ENCODE assay signal across 8 cellular contexts in genomic region chr10:101569838-101570763, GRCh38. TPM values are rescaled to one million over a fixed set of nuclear protein-coding genes. Genes with fewer than 3 reads are reported as not detected.
A peak's percentile ranks its signal among the peaks of the same experiment; 100 is the strongest.
DNase-seq lines count a peak whose midpoint lies in the region; ATAC-seq, FAIRE-seq and TF ChIP-seq lines count a peak whose summit lies in the region.

No MANE protein-coding gene starts in this region.

- H3K9ac ChIP-seq in kidney (ENCODE audit: low read length in 2 of 2) = peak overlapping the region in 1 of 2 donors; percentile 51

- H3K36me3 ChIP-seq in kidney (ENCODE audit: control insufficient read depth in 1 of 2, insufficient read depth in 2 of 2, low read length in 2 of 2) = no peaks in the 10 kb centered on the region

- peak; percentile 93 for TF ChIP-seq CTCF in kidney (IDR thresholded peaks at IDR 0.05; ENCODE audit: borderline replicate concordance, extremely low read depth, insufficient read depth)

- CTCF ChIA-PET in HEK293T (lab: Yijun Ruan, JAX) = interaction anchor here (0.6 to 2.1 kb wide), 32 partner anchors 8 to 413 kb away, joined by 3 to 14 read pairs (median 3); no protein-coding TSS in a partner anchor

- ATAC-seq in HG03378 (IDR thresholded peaks at IDR 0.05; ENCODE audit: unreplicated experiment) = no peak

- H3K4me1 ChIP-seq in kidney (ENCODE audit: control insufficient read depth in 1 of 2, insufficient read depth in 1 of 2, low read depth in 1 of 2, low read length in 2 of 2) = peaks cover 6 to 18% of the 10 kb centered on the region in 2 donors

- intact Hi-C loops in kidney (cut with DNase I) = loop anchor here (10.0 kb wide), 1 partner anchor 355 kb away; no protein-coding TSS in a partner anchor

- H3K27ac ChIP-seq in kidney (ENCODE audit: low read depth in 2 of 2, low read length in 2 of 2) = no peak overlapping the region

- peaks cover 5 to 10% of the 10 kb centered on the region in 2 donors for H3K9me3 ChIP-seq in kidney (ENCODE audit: control insufficient read depth in 1 of 2, low read length in 2 of 2)

- peak overlapping the region; percentile 47 to 64 for H3K4me3 ChIP-seq in kidney (ENCODE audit: low read length in 2 of 2)

- POLR2A ChIA-PET in HEK293T (lab: Yijun Ruan, JAX) = interaction anchor here (1.5 kb wide), 1 partner anchor 356 kb away, joined by 6 read pairs; no protein-coding TSS in a partner anchor

- DNase-seq in GM03348 (ENCODE audit: low spot score) (peak; percentile 97), HEK293T (ENCODE audit: extremely low spot score) (peak; percentile 92), NCI-H1105 treated with DMSO at 0.1 percent for 48 hours (lab: John Stamatoyannopoulos, UW) (peak; percentile 54), kidney (peak; percentile 92)
- peak; percentile 60 to 73 (median 66) for DNase-seq in activated CD4-positive, CD25-positive, alpha-beta regulatory T cell (lab: John Stamatoyannopoulos, UW)
- peak; percentile 72 for DNase-seq in central memory CD4-positive, alpha-beta T cell
- peak; percentile 61 to 74 for DNase-seq in stimulated activated CD4-positive, alpha-beta T cell treated with anti-CD3 and anti-CD28 coated beads, Interleukin-15, amount 100 ng/mL, for 1 hour (ENCODE audit: low read depth in 1 of 2, low spot score in 1 of 2)

- no peak for FAIRE-seq in kidney (lab: Jason Lieb, UNC)

TF ChIP-seq in HEK293T, 16 proteins besides CTCF, POLR2A, EP300 and RAD21:
- TF ChIP-seq HDGF (IDR thresholded peaks at IDR 0.05; ENCODE audit: borderline replicate concordance) (no peak), L3MBTL2 (conservative IDR thresholded peaks at IDR 0.05) (peak; percentile 40; the same call in 1 of the 2 replicates), FOXM1 (IDR thresholded peaks at IDR 0.05; ENCODE audit: borderline replicate concordance) (no peak), FOXA1 (IDR thresholded peaks at IDR 0.05) (no peak), LEF1 (IDR thresholded peaks at IDR 0.05; ENCODE audit: borderline replicate concordance) (no peak)

RNA-seq across cellular contexts. Expression of gene POLL, which starts 18.0 kb away (rescaled TPM):
- 35.2 TPM for total RNA-seq in kidney
- 27.5 TPM for polyA plus RNA-seq in kidney (ENCODE audit: insufficient read depth, low read depth, low replicate concordance)

RNA-seq across cellular contexts. Expression of gene DPCD, which starts 18.0 kb away (rescaled TPM):
- total RNA-seq in kidney = 26.4 TPM
- polyA plus RNA-seq in kidney (ENCODE audit: insufficient read depth, low read depth, low replicate concordance) = 63.1 TPM
